ENCODE assay signal across 2 cellular contexts in genomic region chr1:23416964-23417363, GRCh38.
TF ChIP-seq lines count a peak whose summit lies in the region.

No MANE protein-coding gene starts in this region.

TF ChIP-seq in HEK293, 187 proteins besides CTCF, POLR2A, EP300 and RAD21 (continued from another document):
- TF ChIP-seq EGR2 (tag by site-specific recombination; IDR thresholded peaks at IDR 0.05; ENCODE audit: low read depth): no peak
TF ChIP-seq in HEK293: peak in this region for 1.

TF ChIP-seq in K562, 482 proteins besides CTCF, POLR2A, EP300 and RAD21 (continued from another document):
- TF ChIP-seq ZNF512 (tag; IDR thresholded peaks at IDR 0.05) (peak; percentile 35; the same call in 1 of the 2 replicates), HDAC8 (tag; IDR thresholded peaks at IDR 0.05) (no peak)
